In the genomic region with DNA sequence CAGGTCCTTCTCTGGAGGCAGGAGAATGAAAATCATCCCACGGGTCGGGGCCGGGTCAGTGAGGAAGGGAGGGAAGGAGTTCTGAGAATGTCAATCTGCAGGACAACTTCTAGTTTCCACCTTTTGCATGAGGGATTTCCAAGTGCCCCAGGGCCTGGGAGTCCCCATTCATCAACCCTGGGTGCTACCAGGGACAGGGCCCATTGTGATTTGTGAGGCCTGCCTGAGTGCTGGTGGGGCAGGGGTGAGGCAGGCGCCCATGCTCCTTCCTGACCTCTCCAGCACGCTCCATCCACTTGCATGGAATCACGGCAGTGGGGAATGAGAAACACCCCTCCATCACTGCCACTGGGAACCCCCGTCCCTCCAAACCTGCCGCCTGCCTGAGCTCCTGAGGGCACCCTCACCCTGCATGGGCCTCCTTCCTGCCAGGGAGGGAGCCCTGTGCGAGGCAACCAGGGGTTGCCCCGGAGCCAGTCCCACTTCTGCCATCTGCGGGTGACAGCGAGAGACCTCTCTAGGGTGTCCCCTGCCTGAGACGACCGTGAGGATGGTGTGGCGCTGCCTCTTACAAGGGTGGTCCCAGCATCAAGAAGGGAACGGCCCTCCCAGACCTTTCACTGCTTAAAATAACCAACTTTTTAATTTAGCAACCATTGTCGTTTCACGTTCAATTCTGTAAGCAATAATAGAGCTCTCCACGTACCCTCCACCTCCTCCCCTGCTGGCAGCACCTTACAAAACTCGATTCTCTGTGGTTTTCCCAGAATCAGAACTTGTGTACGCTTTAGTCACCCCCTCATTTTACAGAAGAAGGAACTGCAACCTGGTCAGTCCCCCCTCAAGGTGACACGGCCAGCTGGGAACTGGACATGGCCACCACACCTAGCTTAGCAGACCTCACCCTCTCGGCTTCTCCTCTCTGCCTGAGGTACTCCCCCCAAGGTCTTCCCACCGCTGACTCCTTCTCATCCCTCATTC, we compare ENCODE assay signal across 15 cellular contexts. TPM values are rescaled to one million over a fixed set of nuclear protein-coding genes. Genes with fewer than 3 reads are reported as not detected.
DNase-seq lines count a peak whose midpoint lies in the region; ATAC-seq and FAIRE-seq lines count a peak whose summit lies in the region.
"Had no signal": no experiment of that assay in that cellular context is flagged by ENCODE, and none has a peak within 500 bp of the region (broad histone marks: within the 10 kb centered on the region; RNA-seq: fewer than 3 reads in every experiment).

No MANE protein-coding gene starts in this region.

- H3K27me3 Mint-ChIP-seq in activated naive CD8-positive, alpha-beta T cell treated with anti-CD3 and anti-CD28 coated beads, Interleukin-2, amount 10 ng/mL, durations not matched to agents 7 days and 5 days, result peaks cover 2% of the 10 kb centered on the region

- H3K9me3 Mint-ChIP-seq in activated naive CD8-positive, alpha-beta T cell treated with anti-CD3 and anti-CD28 coated beads, Interleukin-2, amount 10 ng/mL, durations not matched to agents 7 days and 5 days, result no peaks in the 10 kb centered on the region

- no peaks in the 10 kb centered on the region for H3K36me3 Mint-ChIP-seq in activated naive CD8-positive, alpha-beta T cell treated with anti-CD3 and anti-CD28 coated beads, Interleukin-2, amount 10 ng/mL, durations not matched to agents 7 days and 5 days

- H3K4me1 Mint-ChIP-seq in activated naive CD8-positive, alpha-beta T cell treated with anti-CD3 and anti-CD28 coated beads, Interleukin-2, amount 10 ng/mL, durations not matched to agents 7 days and 5 days, result peaks cover 16% of the 10 kb centered on the region

- POLR2A ChIA-PET in activated naive CD8-positive, alpha-beta T cell treated with anti-CD3 and anti-CD28 coated beads, Interleukin-2, amount 10 ng/mL, durations not matched to agents 7 days and 5 days (lab: Charles Lee), result interaction anchor here (2.9 kb wide), 1 partner anchor 61 kb away, joined by 6 read pairs; a partner anchor contains a TSS

- ATAC-seq in activated CD4-positive, CD25-positive, alpha-beta regulatory T cell treated with anti-CD3 and anti-CD28 coated beads, Interleukin-2, amount 50 U/mL, for 24 hours, result peak; percentile 23 to 50
- ATAC-seq in activated naive CD8-positive, alpha-beta T cell treated with anti-CD3 and anti-CD28 coated beads, Interleukin-2, amount 10 ng/mL, durations not matched to agents 7 days and 5 days (ENCODE audit: low read depth), result peak; percentile 69
- ATAC-seq in HG02623 (IDR thresholded peaks at IDR 0.05; ENCODE audit: unreplicated experiment) (no peak), HG02973 (IDR thresholded peaks at IDR 0.05; ENCODE audit: unreplicated experiment) (no peak)

- H3K4me3 ChIP-seq in Jurkat, Clone E6-1 (ENCODE audit: low read length), result peak overlapping the region; percentile 16
- H3K4me3 ChIP-seq: A549, right atrium auricular region, SJSA1, upper lobe of left lung had no signal

- H3K27ac Mint-ChIP-seq in activated naive CD8-positive, alpha-beta T cell treated with anti-CD3 and anti-CD28 coated beads, Interleukin-2, amount 10 ng/mL, durations not matched to agents 7 days and 5 days, result no peak overlapping the region

- FAIRE-seq in urothelium cell line (lab: Jason Lieb, UNC), result no peak
- FAIRE-seq: A549, astrocyte had no signal

- no peak for DNase-seq in activated CD4-positive, CD25-positive, alpha-beta regulatory T cell (lab: John Stamatoyannopoulos, UW)
- DNase-seq in Jurkat, Clone E6-1 (ENCODE audit: low read depth, low spot score), result peak; percentile 66
- DNase-seq in activated naive CD8-positive, alpha-beta T cell treated with anti-CD3 and anti-CD28 coated beads, Interleukin-2, amount 10 ng/mL, durations not matched to agents 7 days and 5 days, result no peak
- DNase-seq in stimulated activated CD8-positive, alpha-beta memory T cell treated with anti-CD3 and anti-CD28 coated beads, Interleukin-4, amount 100 ng/mL, for 48 hours, result peak; percentile 38
- no peak for DNase-seq in urothelium cell line (ENCODE audit: low spot score)
- DNase-seq: hippocampal formation, IMR-90 had no signal

- no peak overlapping the region for H3K4me3 Mint-ChIP-seq in activated naive CD8-positive, alpha-beta T cell treated with anti-CD3 and anti-CD28 coated beads, Interleukin-2, amount 10 ng/mL, durations not matched to agents 7 days and 5 days

RNA-seq across cellular contexts. Expression of a gene that starts 28.6 kb away (rescaled TPM):
- 48.7 TPM for polyA plus RNA-seq in Jurkat, Clone E6-1 (2012; ENCODE audit: insufficient read depth, insufficient read length)
- 1 to 10 TPM; 4.9 to 5.0 TPM for total RNA-seq in activated naive CD8-positive, alpha-beta T cell treated with anti-CD3 and anti-CD28 coated beads, Interleukin-2, amount 10 ng/mL, durations not matched to agents 7 days and 5 days

Comparison
In these comparisons a context has a peak if more than half of its experiments do, and no peak if none do; other contexts are left out.
1. ATAC-seq: peak in activated CD4-positive, CD25-positive, alpha-beta regulatory T cell treated with anti-CD3 and anti-CD28 coated beads, Interleukin-2, amount 50 U/mL, for 24 hours (2 of 2) and activated naive CD8-positive, alpha-beta T cell treated with anti-CD3 and anti-CD28 coated beads, Interleukin-2, amount 10 ng/mL, durations not matched to agents 7 days and 5 days (single experiment); none in HG02623 (single experiment) and HG02973 (single experiment).
2. DNase-seq: peak in Jurkat, Clone E6-1 (single experiment) and stimulated activated CD8-positive, alpha-beta memory T cell treated with anti-CD3 and anti-CD28 coated beads, Interleukin-4, amount 100 ng/mL, for 48 hours (single experiment); none in activated CD4-positive, CD25-positive, alpha-beta regulatory T cell (0 of 4), activated naive CD8-positive, alpha-beta T cell treated with anti-CD3 and anti-CD28 coated beads, Interleukin-2, amount 10 ng/mL, durations not matched to agents 7 days and 5 days (single experiment) and urothelium cell line (single experiment).